Comparison of ENCODE assay signal across 1 cellular context in genomic region chr10:15595260-15595659, GRCh38.
TF ChIP-seq lines count a peak whose summit lies in the region.

No MANE protein-coding gene starts in this region.

TF ChIP-seq in HEK293, 187 proteins besides CTCF, POLR2A, EP300 and RAD21 (continued from another document):
- TF ChIP-seq ELK4 (IDR thresholded peaks at IDR 0.05; ENCODE audit: borderline replicate concordance, low read depth, low read length) (no peak), PRDM1 (tag by site-specific recombination; IDR thresholded peaks at IDR 0.05) (no peak), ZNF280D (tag by site-specific recombination; IDR thresholded peaks at IDR 0.05) (no peak), ZXDB (tag by site-specific recombination; IDR thresholded peaks at IDR 0.05) (peak; percentile 84), INSM2 (tag by site-specific recombination; IDR thresholded peaks at IDR 0.05) (no peak; the same call in 1 of the 2 replicates), WT1 (tag by site-specific recombination; IDR thresholded peaks at IDR 0.05) (no peak), ZNF76 (tag by site-specific recombination; IDR thresholded peaks at IDR 0.05; ENCODE audit: borderline replicate concordance, low read depth) (no peak), ZBTB26 (tag by site-specific recombination; optimal IDR thresholded peaks at IDR 0.05) (no peak), ZNF664 (tag by site-specific recombination; IDR thresholded peaks at IDR 0.05) (no peak), ZFP41 (tag by site-specific recombination; IDR thresholded peaks at IDR 0.05; ENCODE audit: borderline replicate concordance) (no peak), TCF7L2 (IDR thresholded peaks at IDR 0.05; ENCODE audit: borderline replicate concordance, low read depth, low read length) (peak; percentile 66; the same call in 1 of the 2 replicates), ZNF510 (tag by site-specific recombination; IDR thresholded peaks at IDR 0.05; ENCODE audit: insufficient replicate concordance) (no peak), ZNF138 (tag by site-specific recombination; IDR thresholded peaks at IDR 0.05; ENCODE audit: borderline replicate concordance) (no peak), TRIM28 (IDR thresholded peaks at IDR 0.05; ENCODE audit: borderline replicate concordance, low read length) (no peak), ZNF398 (tag by site-specific recombination; IDR thresholded peaks at IDR 0.05) (no peak), ZNF366 (tag by site-specific recombination; conservative IDR thresholded peaks at IDR 0.05) (no peak), PRDM6 (tag by site-specific recombination; IDR thresholded peaks at IDR 0.05) (peak; percentile 91), ZNF529 (tag by site-specific recombination; IDR thresholded peaks at IDR 0.05; ENCODE audit: insufficient replicate concordance) (no peak), MYNN (tag by site-specific recombination; IDR thresholded peaks at IDR 0.05; ENCODE audit: borderline replicate concordance) (no peak), ZBTB10 (tag by site-specific recombination; IDR thresholded peaks at IDR 0.05) (no peak), ZNF121 (tag by site-specific recombination; IDR thresholded peaks at IDR 0.05) (peak; percentile 8; the same call in 1 of the 2 replicates), RBAK (tag by site-specific recombination; IDR thresholded peaks at IDR 0.05) (no peak), OVOL3 (tag by site-specific recombination; IDR thresholded peaks at IDR 0.05) (no peak), ZBTB6 (tag by site-specific recombination; IDR thresholded peaks at IDR 0.05) (no peak), ZNF530 (tag by site-specific recombination; IDR thresholded peaks at IDR 0.05; ENCODE audit: low read depth) (no peak), MZF1 (tag by site-specific recombination; IDR thresholded peaks at IDR 0.05; ENCODE audit: borderline replicate concordance) (no peak), ZSCAN16 (tag by site-specific recombination; IDR thresholded peaks at IDR 0.05) (no peak), PRDM4 (tag by site-specific recombination; IDR thresholded peaks at IDR 0.05) (peak; percentile 72; the same call in 1 of the 2 replicates), ZFP37 (tag by site-specific recombination; IDR thresholded peaks at IDR 0.05) (no peak), ZNF488 (tag by site-specific recombination; IDR thresholded peaks at IDR 0.05) (no peak), YY2 (tag by site-specific recombination; IDR thresholded peaks at IDR 0.05) (no peak), BCL11B (tag by site-specific recombination; IDR thresholded peaks at IDR 0.05; ENCODE audit: low read depth) (peak; percentile 85), ZNF16 (tag by site-specific recombination; IDR thresholded peaks at IDR 0.05; ENCODE audit: low read depth) (no peak)
